Comparison of ENCODE assay signal across 2 cellular contexts in genomic region chr10:74151879-74152722, GRCh38.
TF ChIP-seq lines count a peak whose summit lies in the region.

No MANE protein-coding gene starts in this region.

TF ChIP-seq in SK-N-SH, 30 proteins besides CTCF, POLR2A, EP300 and RAD21 (continued from another document):
- TF ChIP-seq CHD2 (IDR thresholded peaks at IDR 0.05; ENCODE audit: low read length, partially characterized antibody) (no peak), YY1 (IDR thresholded peaks at IDR 0.05; ENCODE audit: low read depth) (no peak), ELF1 (IDR thresholded peaks at IDR 0.05) (no peak), RXRA (IDR thresholded peaks at IDR 0.05; ENCODE audit: borderline replicate concordance, low read depth) (no peak), JUND (IDR thresholded peaks at IDR 0.05) (no peak), TAF1 (IDR thresholded peaks at IDR 0.05; ENCODE audit: borderline replicate concordance, low read depth, low read length) (no peak), SMC3 (IDR thresholded peaks at IDR 0.05; ENCODE audit: low read depth, low read length) (no peak), RFX5 (IDR thresholded peaks at IDR 0.05; ENCODE audit: low read length) (no peak)
- TF ChIP-seq, protein P1, sequence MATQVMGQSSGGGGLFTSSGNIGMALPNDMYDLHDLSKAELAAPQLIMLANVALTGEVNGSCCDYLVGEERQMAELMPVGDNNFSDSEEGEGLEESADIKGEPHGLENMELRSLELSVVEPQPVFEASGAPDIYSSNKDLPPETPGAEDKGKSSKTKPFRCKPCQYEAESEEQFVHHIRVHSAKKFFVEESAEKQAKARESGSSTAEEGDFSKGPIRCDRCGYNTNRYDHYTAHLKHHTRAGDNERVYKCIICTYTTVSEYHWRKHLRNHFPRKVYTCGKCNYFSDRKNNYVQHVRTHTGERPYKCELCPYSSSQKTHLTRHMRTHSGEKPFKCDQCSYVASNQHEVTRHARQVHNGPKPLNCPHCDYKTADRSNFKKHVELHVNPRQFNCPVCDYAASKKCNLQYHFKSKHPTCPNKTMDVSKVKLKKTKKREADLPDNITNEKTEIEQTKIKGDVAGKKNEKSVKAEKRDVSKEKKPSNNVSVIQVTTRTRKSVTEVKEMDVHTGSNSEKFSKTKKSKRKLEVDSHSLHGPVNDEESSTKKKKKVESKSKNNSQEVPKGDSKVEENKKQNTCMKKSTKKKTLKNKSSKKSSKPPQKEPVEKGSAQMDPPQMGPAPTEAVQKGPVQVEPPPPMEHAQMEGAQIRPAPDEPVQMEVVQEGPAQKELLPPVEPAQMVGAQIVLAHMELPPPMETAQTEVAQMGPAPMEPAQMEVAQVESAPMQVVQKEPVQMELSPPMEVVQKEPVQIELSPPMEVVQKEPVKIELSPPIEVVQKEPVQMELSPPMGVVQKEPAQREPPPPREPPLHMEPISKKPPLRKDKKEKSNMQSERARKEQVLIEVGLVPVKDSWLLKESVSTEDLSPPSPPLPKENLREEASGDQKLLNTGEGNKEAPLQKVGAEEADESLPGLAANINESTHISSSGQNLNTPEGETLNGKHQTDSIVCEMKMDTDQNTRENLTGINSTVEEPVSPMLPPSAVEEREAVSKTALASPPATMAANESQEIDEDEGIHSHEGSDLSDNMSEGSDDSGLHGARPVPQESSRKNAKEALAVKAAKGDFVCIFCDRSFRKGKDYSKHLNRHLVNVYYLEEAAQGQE (IDR thresholded peaks at IDR 0.05; ENCODE audit: low read depth, low read length) = no peak

TF ChIP-seq in SK-N-SH treated with all-trans-retinoic acid at 6 μM for 48 hours, 23 proteins besides CTCF, POLR2A, EP300 and RAD21 (continued from another document):
- no peak for TF ChIP-seq CREB5 (CRISPR knock-in tag; IDR thresholded peaks at IDR 0.05; ENCODE audit: low read depth)
- TF ChIP-seq ZNF70 (CRISPR knock-in tag; IDR thresholded peaks at IDR 0.05) = no peak
- TF ChIP-seq ESRRG (CRISPR knock-in tag; IDR thresholded peaks at IDR 0.05) = no peak
- no peak for TF ChIP-seq ISL1 (CRISPR knock-in tag; IDR thresholded peaks at IDR 0.05)
- TF ChIP-seq, protein P2, sequence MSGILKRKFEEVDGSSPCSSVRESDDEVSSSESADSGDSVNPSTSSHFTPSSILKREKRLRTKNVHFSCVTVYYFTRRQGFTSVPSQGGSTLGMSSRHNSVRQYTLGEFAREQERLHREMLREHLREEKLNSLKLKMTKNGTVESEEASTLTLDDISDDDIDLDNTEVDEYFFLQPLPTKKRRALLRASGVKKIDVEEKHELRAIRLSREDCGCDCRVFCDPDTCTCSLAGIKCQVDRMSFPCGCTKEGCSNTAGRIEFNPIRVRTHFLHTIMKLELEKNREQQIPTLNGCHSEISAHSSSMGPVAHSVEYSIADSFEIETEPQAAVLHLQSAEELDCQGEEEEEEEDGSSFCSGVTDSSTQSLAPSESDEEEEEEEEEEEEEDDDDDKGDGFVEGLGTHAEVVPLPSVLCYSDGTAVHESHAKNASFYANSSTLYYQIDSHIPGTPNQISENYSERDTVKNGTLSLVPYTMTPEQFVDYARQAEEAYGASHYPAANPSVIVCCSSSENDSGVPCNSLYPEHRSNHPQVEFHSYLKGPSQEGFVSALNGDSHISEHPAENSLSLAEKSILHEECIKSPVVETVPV (CRISPR knock-in tag; IDR thresholded peaks at IDR 0.05) = no peak
- TF ChIP-seq POU6F1 (CRISPR knock-in tag; IDR thresholded peaks at IDR 0.05; ENCODE audit: borderline replicate concordance, low read depth) = no peak
